ENCODE assay signal across 19 cellular contexts in genomic region chr11:473975-474785, GRCh38. TPM values are rescaled to one million over a fixed set of nuclear protein-coding genes. Genes with fewer than 3 reads are reported as not detected.
DNase-seq lines count a peak whose midpoint lies in the region; ATAC-seq, FAIRE-seq and TF ChIP-seq lines count a peak whose summit lies in the region.
"Had no signal": no experiment of that assay in that cellular context is flagged by ENCODE, and none has a peak within 500 bp of the region (broad histone marks: within the 10 kb centered on the region; RNA-seq: fewer than 3 reads in every experiment).

No MANE protein-coding gene starts in this region.

- no peak overlapping the region for H3K56ac ChIP-seq in H1 (replicated peaks; ENCODE audit: insufficient read length, low read depth, low read length)

- no peak overlapping the region for H4K91ac ChIP-seq in H1 (replicated peaks; ENCODE audit: insufficient read length, low read length)

- no peaks in the 10 kb centered on the region for H3K27me3 ChIP-seq in H7 (ENCODE audit: control insufficient read depth, insufficient read depth, low read length)
- no peaks in the 10 kb centered on the region for H3K27me3 ChIP-seq in H1 (replicated peaks in 1 of 4; ENCODE audit: control insufficient read depth in 3 of 4, extremely low read depth in 1 of 4, insufficient read depth in 3 of 4, low read length in 3 of 4)
- no peaks in the 10 kb centered on the region for H3K27me3 ChIP-seq in lower lobe of right lung (ENCODE audit: low read depth)

- DNase-seq in H7 (peak; percentile 69), NCI-H524 (lab: John Stamatoyannopoulos, UW) (peak; percentile 96 to 99), H1 (ENCODE audit: low read depth in 1 of 2, low spot score in 2 of 2) (no peak), posterior vena cava (ENCODE audit: low spot score) (peak; percentile 52), 8988T (no peak), lower lobe of right lung (no peak)
- DNase-seq: HCEC 1CT, MV-4-11, NCI-H187 treated with DMSO at 0.1 percent for 48 hours, NCI-H345, NCI-H526 treated with DMSO at 0.1 percent for 48 hours, SHP77 treated with DMSO at 0.1 percent for 48 hours, T-cell had no signal

- H3K36me3 ChIP-seq in H7 (replicated peaks; ENCODE audit: control insufficient read depth, insufficient read depth, low read length) = no peaks in the 10 kb centered on the region
- H3K36me3 ChIP-seq in H1 (ENCODE audit: control insufficient read depth in 2 of 4, insufficient read depth in 4 of 4, low read length in 3 of 4) = peaks cover 0 to 7% (median 2%) of the 10 kb centered on the region in 4 experiments; a peak in 2 of 8 replicates
- H3K36me3 ChIP-seq in lower lobe of right lung = no peaks in the 10 kb centered on the region

- H3K27ac ChIP-seq in H1 (ENCODE audit: low read depth, low read length) (no peak overlapping the region; the same call in 1 of the 2 replicates), lower lobe of right lung (no peak overlapping the region)
- H3K27ac ChIP-seq: C4-2B, KMS-11 had no signal

- H3K79me2 ChIP-seq in H1 (ENCODE audit: control insufficient read depth in 1 of 2, insufficient read depth in 2 of 2, low read length in 2 of 2) = peaks cover 7 to 42% of the 10 kb centered on the region in 2 experiments

- H3K4ac ChIP-seq in H1 (replicated peaks; ENCODE audit: insufficient read length, low read depth, low read length) = no peak overlapping the region

- H4K5ac ChIP-seq in H1 (ENCODE audit: insufficient read length, low read depth, low read length) = no peak overlapping the region

- no peak overlapping the region for H3K23ac ChIP-seq in H1 (ENCODE audit: insufficient read length)

- no peak for TF ChIP-seq EP300 in H1 (IDR thresholded peaks at IDR 0.05; ENCODE audit: borderline replicate concordance in 1 of 2, low read depth in 2 of 2, low read length in 2 of 2)

- 88% methylated on average over 17 of the region's 22 CpGs; no CpG with 5 or more reads in 1 of the 2 experiments for WGBS in H1 (ENCODE audit: extremely low coverage in 1 of 2, insufficient coverage in 1 of 2, insufficient read length in 1 of 2, insufficient replicate concordance in 2 of 2, low coverage in 1 of 2, low lambda C conversion rate in 2 of 2, missing lambda C conversion rate in 1 of 2), 2 experiments

- POLR2A ChIA-PET in H1 (lab: Charles Lee; ENCODE audit: partially characterized antibody) = interaction anchor here (0.6 to 1.9 kb wide), 6 partner anchors 18 to 37 kb away, joined by 3 to 6 read pairs (median 5); partner anchors contain the start of gene RNH1

- no peak overlapping the region for H3K4me3 ChIP-seq in H7 (ENCODE audit: insufficient read depth, low read depth, low read length)
- H3K4me3 ChIP-seq in H1 (ENCODE audit: extremely low read depth in 1 of 4, insufficient read depth in 2 of 4, low read depth in 3 of 4, low read length in 4 of 4) = no peak overlapping the region
- no peak overlapping the region for H3K4me3 ChIP-seq in lower lobe of right lung

- peaks cover 16% of the 10 kb centered on the region for H3K79me1 ChIP-seq in H1 (ENCODE audit: low read depth, low read length)

- ATAC-seq in HG02759 (IDR thresholded peaks at IDR 0.05; ENCODE audit: unreplicated experiment) = no peak
- no peak for ATAC-seq in lower lobe of right lung
- ATAC-seq: HepG2, SK-N-SH treated with all-trans-retinoic acid at 6 μM for 48 hours, T-cell had no signal

- intact Hi-C loops in posterior vena cava (cut with DNase I) = no loop called here
- intact Hi-C loops in lower lobe of right lung (cut with DNase I) = no loop called here

- H3K4me1 ChIP-seq in H1 (replicated peaks in 1 of 4; ENCODE audit: control insufficient read depth in 3 of 4, insufficient read depth in 4 of 4, low read length in 3 of 4) (peaks cover 0 to 10% (median 6%) of the 10 kb centered on the region in 4 experiments; a peak in 6 of 7 replicates), lower lobe of right lung (peaks cover 21% of the 10 kb centered on the region)

- H2AK5ac ChIP-seq in H1 (ENCODE audit: low read depth, low read length) = no peak overlapping the region; the same call in 1 of the 2 replicates

- H3K9me3 ChIP-seq in H1 (ENCODE audit: insufficient read depth in 2 of 2, low read depth in 1 of 2, low read length in 1 of 2) (no peaks in the 10 kb centered on the region), lower lobe of right lung (no peaks in the 10 kb centered on the region)

- H2BK12ac ChIP-seq in H1 (ENCODE audit: low read depth, low read length) = no peak overlapping the region

- H2AFZ ChIP-seq in H1 (ENCODE audit: low read length) = no peak overlapping the region

- no peak overlapping the region for H2BK15ac ChIP-seq in H1 (ENCODE audit: low read length)

- no peak for TF ChIP-seq RAD21 in H1 (IDR thresholded peaks at IDR 0.05 in 1 of 2, conservative IDR thresholded peaks at IDR 0.05 in 1 of 2; ENCODE audit: low read depth in 2 of 2, low read length in 2 of 2)

- H2BK5ac ChIP-seq in H1 (ENCODE audit: low read depth, low read length) = peak overlapping the region; percentile 24; the same call in 1 of the 2 replicates

- TF ChIP-seq CTCF in H1 (IDR thresholded peaks at IDR 0.05; ENCODE audit: control extremely low read depth in 1 of 3, insufficient read depth in 1 of 3, low read depth in 1 of 3, low read length in 3 of 3) = no peak
- no peak for TF ChIP-seq CTCF in lower lobe of right lung (IDR thresholded peaks at IDR 0.05)

- peaks cover 0 to 9% of the 10 kb centered on the region in 2 experiments for H4K20me1 ChIP-seq in H1 (replicated peaks in 1 of 2; ENCODE audit: control insufficient read depth in 1 of 2, insufficient read depth in 2 of 2, low read length in 2 of 2)

- FAIRE-seq in H1 (lab: Jason Lieb, UNC) = no peak
- FAIRE-seq: G401.6 had no signal

- no peak overlapping the region for H3K9ac ChIP-seq in H1 (replicated peaks in 1 of 4; ENCODE audit: extremely low read depth in 1 of 4, low read depth in 3 of 4, low read length in 3 of 4)
- H3K9ac ChIP-seq: KMS-11 had no signal

- no peaks in the 10 kb centered on the region for H3K23me2 ChIP-seq in H1 (ENCODE audit: low read depth, low read length)

- no peak for TF ChIP-seq POLR2A in H1 (IDR thresholded peaks at IDR 0.05; ENCODE audit: control extremely low read depth in 1 of 2, low read depth in 2 of 2, low read length in 2 of 2)

- no peak overlapping the region for H2BK20ac ChIP-seq in H1 (ENCODE audit: low read length)

- H3K4me2 ChIP-seq in H1 (ENCODE audit: insufficient read depth in 1 of 2, low read depth in 2 of 2, low read length in 2 of 2) = no peak overlapping the region
- H3K4me2 ChIP-seq: KMS-11 had no signal

- H4K8ac ChIP-seq in H1 (ENCODE audit: extremely low read depth, insufficient read depth, low read length) = no peak overlapping the region

- CTCF ChIA-PET in H1 (lab: Charles Lee; ENCODE audit: partially characterized antibody) = interaction anchor here (0.9 to 4.0 kb wide), 8 partner anchors 10 to 78 kb away, joined by 3 to 32 read pairs (median 6); partner anchors contain the start of gene PTDSS2

- no peak overlapping the region for H3K14ac ChIP-seq in H1 (ENCODE audit: insufficient read length)

- H2BK120ac ChIP-seq in H1 (replicated peaks; ENCODE audit: low read depth, low read length) = no peak overlapping the region

- no peak overlapping the region for H3K18ac ChIP-seq in H1 (ENCODE audit: extremely low read depth, low read length)

RNA-seq across cellular contexts. Expression of gene PTDSS2, which starts 24.1 kb away (rescaled TPM):
- total RNA-seq in H7 (2014; rRNA removed; shearing (Covaris generic)) = 40.9 and 47.5 TPM in 2 replicates
- total RNA-seq in H1 (2021; fragmentation: NEBNext Ultra II Directional; extraction: Animal tissue kit (Norgen Biotek cat#: 25700)) = 48.7 and 52.4 TPM in 2 replicates
- 68.2 and 108 TPM in 2 replicates for polyA plus RNA-seq in H1 (2011; rRNA removed)
- 69.7 TPM for polyA plus RNA-seq in H1 (2011; cell fraction: cytosol; rRNA removed)
- 197 TPM for polyA plus RNA-seq in H1 (2011; cell fraction: nucleus; rRNA removed)
- polyA plus RNA-seq in H1 (2012, experiment 1 of 2) = 33.3 to 60.1 TPM (median 54.3 TPM) in 4 replicates
- 51.9 TPM for polyA plus RNA-seq in H1 (2012, experiment 2 of 2)
- polyA plus RNA-seq in H1 (2013, experiment 1 of 2) = 42.4 TPM
- polyA plus RNA-seq in H1 (2013, experiment 2 of 2) = 39.1 TPM
- polyA minus RNA-seq in H1 (2011; rRNA and poly(A)+ RNA removed) = 49.6 and 57.3 TPM in 2 replicates
- 38.8 TPM for polyA minus RNA-seq in H1 (2011; cell fraction: cytosol; rRNA and poly(A)+ RNA removed)
- polyA minus RNA-seq in H1 (2011; cell fraction: nucleus; rRNA and poly(A)+ RNA removed) = 51.9 TPM
- total RNA-seq in posterior vena cava (10 to 100 TPM; 16.3 to 16.7 TPM), lower lobe of right lung (32.9 TPM)

RNA-seq across cellular contexts. Expression of gene ANO9, which starts 32.4 kb away (rescaled TPM):
- 0.83 and 2.2 TPM in 2 replicates for total RNA-seq in H7 (2014; rRNA removed; shearing (Covaris generic))
- 18.0 and 20.0 TPM in 2 replicates for total RNA-seq in H1 (2021; fragmentation: NEBNext Ultra II Directional; extraction: Animal tissue kit (Norgen Biotek cat#: 25700))
- polyA plus RNA-seq in H1 (2011; rRNA removed) = 20.7 and 24.6 TPM in 2 replicates
- polyA plus RNA-seq in H1 (2011; cell fraction: cytosol; rRNA removed) = 19.7 TPM
- 185 TPM for polyA plus RNA-seq in H1 (2011; cell fraction: nucleus; rRNA removed)
- 20.7 to 42.8 TPM (median 32.2 TPM) in 4 replicates for polyA plus RNA-seq in H1 (2012, experiment 1 of 2)
- polyA plus RNA-seq in H1 (2012, experiment 2 of 2) = 11.9 TPM
- 14.6 TPM for polyA plus RNA-seq in H1 (2013, experiment 1 of 2)
- 13.7 TPM for polyA plus RNA-seq in H1 (2013, experiment 2 of 2)
- 5.2 and 7.0 TPM in 2 replicates for polyA minus RNA-seq in H1 (2011; rRNA and poly(A)+ RNA removed)
- 5.6 TPM for polyA minus RNA-seq in H1 (2011; cell fraction: cytosol; rRNA and poly(A)+ RNA removed)
- 19.3 TPM for polyA minus RNA-seq in H1 (2011; cell fraction: nucleus; rRNA and poly(A)+ RNA removed)
- total RNA-seq in posterior vena cava (under 1 TPM; 0.57 to 0.93 TPM), lower lobe of right lung (21.6 TPM)

RNA-seq across cellular contexts. Expression of gene RNH1, which starts 32.9 kb away (rescaled TPM):
- total RNA-seq in H7 (2014; rRNA removed; shearing (Covaris generic)) = 98.9 and 104 TPM in 2 replicates
- 49.8 and 53.4 TPM in 2 replicates for total RNA-seq in H1 (2021; fragmentation: NEBNext Ultra II Directional; extraction: Animal tissue kit (Norgen Biotek cat#: 25700))
- 48.7 and 86.4 TPM in 2 replicates for polyA plus RNA-seq in H1 (2011; rRNA removed)
- polyA plus RNA-seq in H1 (2011; cell fraction: cytosol; rRNA removed) = 60.1 TPM
- 139 TPM for polyA plus RNA-seq in H1 (2011; cell fraction: nucleus; rRNA removed)
- 36.0 to 56.2 TPM (median 54.7 TPM) in 4 replicates for polyA plus RNA-seq in H1 (2012, experiment 1 of 2)
- polyA plus RNA-seq in H1 (2012, experiment 2 of 2) = 56.3 TPM
- 29.5 TPM for polyA plus RNA-seq in H1 (2013, experiment 1 of 2)
- polyA plus RNA-seq in H1 (2013, experiment 2 of 2) = 27.5 TPM
- polyA minus RNA-seq in H1 (2011; rRNA and poly(A)+ RNA removed) = 29.0 and 44.4 TPM in 2 replicates
- 38.3 TPM for polyA minus RNA-seq in H1 (2011; cell fraction: cytosol; rRNA and poly(A)+ RNA removed)
- 63.2 TPM for polyA minus RNA-seq in H1 (2011; cell fraction: nucleus; rRNA and poly(A)+ RNA removed)
- total RNA-seq in posterior vena cava (100 to 1,000 TPM; 197 to 209 TPM), lower lobe of right lung (237 TPM)

RNA-seq across cellular contexts. Expression of gene SIGIRR, which starts 59.4 kb away (rescaled TPM):
- 39.5 and 44.9 TPM in 2 replicates for total RNA-seq in H7 (2014; rRNA removed; shearing (Covaris generic))
- 66.3 and 68.9 TPM in 2 replicates for total RNA-seq in H1 (2021; fragmentation: NEBNext Ultra II Directional; extraction: Animal tissue kit (Norgen Biotek cat#: 25700))
- 55.2 and 94.2 TPM in 2 replicates for polyA plus RNA-seq in H1 (2011; rRNA removed)
- polyA plus RNA-seq in H1 (2011; cell fraction: cytosol; rRNA removed) = 57.0 TPM
- 133 TPM for polyA plus RNA-seq in H1 (2011; cell fraction: nucleus; rRNA removed)
- 35.4 to 56.4 TPM (median 48.3 TPM) in 4 replicates for polyA plus RNA-seq in H1 (2012, experiment 1 of 2)
- polyA plus RNA-seq in H1 (2012, experiment 2 of 2) = 55.4 TPM
- 51.9 TPM for polyA plus RNA-seq in H1 (2013, experiment 1 of 2)
- 52.5 TPM for polyA plus RNA-seq in H1 (2013, experiment 2 of 2)
- 13.0 and 16.6 TPM in 2 replicates for polyA minus RNA-seq in H1 (2011; rRNA and poly(A)+ RNA removed)
- polyA minus RNA-seq in H1 (2011; cell fraction: cytosol; rRNA and poly(A)+ RNA removed) = 26.2 TPM
- 24.8 TPM for polyA minus RNA-seq in H1 (2011; cell fraction: nucleus; rRNA and poly(A)+ RNA removed)
- total RNA-seq in posterior vena cava = 10 to 100 TPM; 30.7 to 45.2 TPM
- total RNA-seq in lower lobe of right lung = 91.8 TPM

Comparison
In these comparisons a context has a peak if more than half of its experiments do, and no peak if none do; other contexts are left out.
1. DNase-seq: peak in H7 (single experiment), NCI-H524 (2 of 2) and posterior vena cava (single experiment); none in H1 (0 of 2), 8988T (single experiment) and lower lobe of right lung (single experiment).